1 cellular context compared by ENCODE assay signal in the genomic region with DNA sequence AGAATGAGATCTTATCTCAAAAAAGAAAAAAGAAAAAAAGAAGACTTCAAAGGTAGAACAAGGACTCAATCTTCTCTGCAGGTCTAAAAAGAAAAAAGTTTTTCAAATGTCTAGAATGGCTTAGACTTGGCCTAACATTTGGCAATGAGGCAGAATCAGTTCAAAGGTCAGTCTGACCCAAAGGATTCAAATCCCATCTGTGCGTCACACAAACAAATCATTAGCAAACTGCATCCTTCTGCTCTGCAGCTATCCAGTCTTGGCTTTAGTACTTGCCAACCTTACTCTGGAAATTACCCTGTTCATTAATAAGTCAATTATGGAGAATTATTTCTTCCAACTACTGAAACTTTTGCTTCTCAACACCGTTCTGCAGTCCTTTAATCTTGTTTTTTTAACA.
TF ChIP-seq lines count a peak whose summit lies in the region.

No MANE protein-coding gene starts in this region.

TF ChIP-seq in liver, 16 proteins besides CTCF, POLR2A, EP300 and RAD21 (continued from another document):
- TF ChIP-seq, protein P1, sequence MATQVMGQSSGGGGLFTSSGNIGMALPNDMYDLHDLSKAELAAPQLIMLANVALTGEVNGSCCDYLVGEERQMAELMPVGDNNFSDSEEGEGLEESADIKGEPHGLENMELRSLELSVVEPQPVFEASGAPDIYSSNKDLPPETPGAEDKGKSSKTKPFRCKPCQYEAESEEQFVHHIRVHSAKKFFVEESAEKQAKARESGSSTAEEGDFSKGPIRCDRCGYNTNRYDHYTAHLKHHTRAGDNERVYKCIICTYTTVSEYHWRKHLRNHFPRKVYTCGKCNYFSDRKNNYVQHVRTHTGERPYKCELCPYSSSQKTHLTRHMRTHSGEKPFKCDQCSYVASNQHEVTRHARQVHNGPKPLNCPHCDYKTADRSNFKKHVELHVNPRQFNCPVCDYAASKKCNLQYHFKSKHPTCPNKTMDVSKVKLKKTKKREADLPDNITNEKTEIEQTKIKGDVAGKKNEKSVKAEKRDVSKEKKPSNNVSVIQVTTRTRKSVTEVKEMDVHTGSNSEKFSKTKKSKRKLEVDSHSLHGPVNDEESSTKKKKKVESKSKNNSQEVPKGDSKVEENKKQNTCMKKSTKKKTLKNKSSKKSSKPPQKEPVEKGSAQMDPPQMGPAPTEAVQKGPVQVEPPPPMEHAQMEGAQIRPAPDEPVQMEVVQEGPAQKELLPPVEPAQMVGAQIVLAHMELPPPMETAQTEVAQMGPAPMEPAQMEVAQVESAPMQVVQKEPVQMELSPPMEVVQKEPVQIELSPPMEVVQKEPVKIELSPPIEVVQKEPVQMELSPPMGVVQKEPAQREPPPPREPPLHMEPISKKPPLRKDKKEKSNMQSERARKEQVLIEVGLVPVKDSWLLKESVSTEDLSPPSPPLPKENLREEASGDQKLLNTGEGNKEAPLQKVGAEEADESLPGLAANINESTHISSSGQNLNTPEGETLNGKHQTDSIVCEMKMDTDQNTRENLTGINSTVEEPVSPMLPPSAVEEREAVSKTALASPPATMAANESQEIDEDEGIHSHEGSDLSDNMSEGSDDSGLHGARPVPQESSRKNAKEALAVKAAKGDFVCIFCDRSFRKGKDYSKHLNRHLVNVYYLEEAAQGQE (IDR thresholded peaks at IDR 0.05), result peak; percentile 30
- TF ChIP-seq NR2F2 (IDR thresholded peaks at IDR 0.05), result peak; percentile 90
- TF ChIP-seq HNF4A (conservative IDR thresholded peaks at IDR 0.05), result peak; percentile 84 to 87
- TF ChIP-seq, protein P2, sequence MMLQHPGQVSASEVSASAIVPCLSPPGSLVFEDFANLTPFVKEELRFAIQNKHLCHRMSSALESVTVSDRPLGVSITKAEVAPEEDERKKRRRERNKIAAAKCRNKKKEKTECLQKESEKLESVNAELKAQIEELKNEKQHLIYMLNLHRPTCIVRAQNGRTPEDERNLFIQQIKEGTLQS (IDR thresholded peaks at IDR 0.05), result no peak
- peak in 1 of 2 donors; percentile 44 for TF ChIP-seq GABPA (IDR thresholded peaks at IDR 0.05 in 1 of 2, conservative IDR thresholded peaks at IDR 0.05 in 1 of 2)
- TF ChIP-seq HNF4G (IDR thresholded peaks at IDR 0.05), result peak; percentile 27
- no peak for TF ChIP-seq EGR1 (IDR thresholded peaks at IDR 0.05; ENCODE audit: low read depth in 2 of 2)
- peak; percentile 46 for TF ChIP-seq YY1 (IDR thresholded peaks at IDR 0.05)
